In the genomic region with DNA sequence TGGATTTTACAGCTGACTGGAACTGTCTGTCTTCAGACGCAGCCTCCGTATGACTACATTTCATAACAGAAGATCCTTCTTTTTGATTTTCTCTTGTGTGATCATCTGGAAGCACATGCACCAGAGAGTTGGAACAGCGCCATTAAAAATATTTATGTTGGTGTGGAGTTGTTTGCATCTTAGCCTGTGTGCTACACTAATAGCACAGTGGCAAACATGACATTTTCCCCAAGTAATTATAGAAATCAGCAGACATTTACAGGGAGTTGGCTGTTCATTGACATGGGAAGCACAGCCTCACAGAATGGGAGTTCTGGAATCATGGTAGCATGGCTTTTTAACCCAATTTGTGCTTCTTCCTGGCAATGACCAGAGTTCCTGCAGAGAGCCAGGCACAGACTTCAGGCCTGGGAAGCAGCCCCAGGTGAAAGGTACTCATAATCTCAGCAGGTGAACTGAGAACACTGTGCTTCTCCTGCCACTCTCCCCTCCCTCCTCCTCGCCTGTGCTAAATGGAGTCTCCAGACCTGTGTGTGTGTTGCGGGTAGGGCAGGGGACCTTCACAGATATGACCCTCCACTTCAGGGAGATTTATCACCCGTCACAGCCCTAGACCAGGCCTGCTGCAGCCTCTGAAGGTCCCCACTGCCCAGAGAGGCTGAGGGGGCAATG, we compare ENCODE assay signal across 12 cellular contexts.
A peak's percentile ranks its signal among the peaks of the same experiment; 100 is the strongest.
DNase-seq lines count a peak whose midpoint lies in the region; ATAC-seq and TF ChIP-seq lines count a peak whose summit lies in the region.
"Had no signal": no experiment of that assay in that cellular context is flagged by ENCODE, and none has a peak within 500 bp of the region (broad histone marks: within the 10 kb centered on the region; RNA-seq: fewer than 3 reads in every experiment).

No MANE protein-coding gene starts in this region.

- no peaks in the 10 kb centered on the region for H3K9me3 ChIP-seq in prostate gland
- H3K9me3 ChIP-seq: SJCRH30, thoracic aorta had no signal

- TF ChIP-seq POLR2A in prostate gland (IDR thresholded peaks at IDR 0.05), result no peak

- no peaks in the 10 kb centered on the region for H3K27me3 ChIP-seq in prostate gland (replicated peaks; ENCODE audit: insufficient read depth)
- H3K27me3 ChIP-seq: SJCRH30 had no signal

- ATAC-seq in GM18498 (IDR thresholded peaks at IDR 0.05; ENCODE audit: unreplicated experiment) (no peak), HG03521 (IDR thresholded peaks at IDR 0.05; ENCODE audit: unreplicated experiment) (no peak), GM21619 (IDR thresholded peaks at IDR 0.05; ENCODE audit: unreplicated experiment) (no peak)
- ATAC-seq: natural killer cell had no signal

- H3K4me1 ChIP-seq in prostate gland (replicated peaks), result peaks cover 10% of the 10 kb centered on the region

- DNase-seq in LHCN-M2 (ENCODE audit: low read depth), result peak; percentile 55
- DNase-seq in NCI-H69 (lab: John Stamatoyannopoulos, UW), result peak; percentile 87
- DNase-seq in dedifferentiated amniotic fluid mesenchymal stem cell (ENCODE audit: extremely low spot score), result peak; percentile 23
- DNase-seq in prostate gland (ENCODE audit: low spot score), result peak; percentile 53
- DNase-seq: kidney glomerular epithelial cell, MV-4-11, natural killer cell had no signal

- no peaks in the 10 kb centered on the region for H3K36me3 ChIP-seq in prostate gland
- H3K36me3 ChIP-seq: SJCRH30, thoracic aorta had no signal

- intact Hi-C loops in prostate gland (cut with DNase I), result no loop called here

- WGBS in prostate gland, result 57% methylated on average over 6 of the region's 6 CpGs

- peak overlapping the region; percentile 48 to 54 for H3K27ac ChIP-seq in prostate gland
- H3K27ac ChIP-seq: SJCRH30, thoracic aorta had no signal

- H3K4me3 ChIP-seq in prostate gland, result no peak overlapping the region
- H3K4me3 ChIP-seq: SJCRH30, thoracic aorta had no signal

- no peak for TF ChIP-seq CTCF in prostate gland (IDR thresholded peaks at IDR 0.05)

Comparison
In these comparisons a context has a peak if more than half of its experiments do, and no peak if none do; other contexts are left out.
1. DNase-seq: peak in every context shown above with its lines; median percentile 87 in NCI-H69; 55 in LHCN-M2; 53 in prostate gland; 23 in dedifferentiated amniotic fluid mesenchymal stem cell.